ENCODE assay signal across 8 cellular contexts in genomic region chr11:44094260-44094868, GRCh38. TPM values are rescaled to one million over a fixed set of nuclear protein-coding genes. Genes with fewer than 3 reads are reported as not detected.
A peak's percentile ranks its signal among the peaks of the same experiment; 100 is the strongest.
DNase-seq lines count a peak whose midpoint lies in the region; ATAC-seq and TF ChIP-seq lines count a peak whose summit lies in the region.

No MANE protein-coding gene starts in this region.

- H3K36me3 ChIP-seq in WERI-Rb-1, result no peaks in the 10 kb centered on the region

- ATAC-seq in HG02884 (IDR thresholded peaks at IDR 0.05; ENCODE audit: unreplicated experiment) (peak; percentile 36), HG02938 (IDR thresholded peaks at IDR 0.05; ENCODE audit: unreplicated experiment) (no peak)

- H3K9me3 ChIP-seq in WERI-Rb-1 (ENCODE audit: severe bottlenecking), result no peaks in the 10 kb centered on the region

- H3K4me3 Mint-ChIP-seq in MCF 10A (ENCODE audit: unreplicated experiment), result peak overlapping the region; percentile 26

- peak; percentile 38 for DNase-seq in DMS153 (lab: John Stamatoyannopoulos, UW)
- DNase-seq in NCI-H2227 treated with DMSO at 0.1 percent for 48 hours (lab: John Stamatoyannopoulos, UW), result peak; percentile 76
- DNase-seq in WERI-Rb-1, result peak; percentile 81
- peak; percentile 88 for DNase-seq in MCF 10A (ENCODE audit: unreplicated experiment)
- peak; percentile 74 for DNase-seq in iris pigment epithelial cell (ENCODE audit: low read depth)
- peak; percentile 58 to 60 for DNase-seq in stimulated activated CD4-positive, alpha-beta T cell treated with anti-CD3 and anti-CD28 coated beads, Interleukin-1b, Interleukin-23, amount 100 ng/mL, for 1 hour (ENCODE audit: low read depth in 2 of 2)

- H3K9me3 Mint-ChIP-seq in MCF 10A (ENCODE audit: unreplicated experiment), result no peaks in the 10 kb centered on the region

- CTCF ChIA-PET in MCF 10A (lab: Yijun Ruan, JAX), result interaction anchor here (0.6 to 3.4 kb wide), 29 partner anchors 9 to 903 kb away, joined by 3 to 57 read pairs (median 5); partner anchors contain the start of gene ACCS

- POLR2A ChIA-PET in MCF 10A (lab: Yijun Ruan, JAX), result interaction anchor here (0.6 to 2.5 kb wide), 5 partner anchors 10 to 1257 kb away, joined by 3 to 16 read pairs (median 5); partner anchors contain the start of gene ACCS

- H3K4me1 Mint-ChIP-seq in MCF 10A (ENCODE audit: insufficient read depth, unreplicated experiment), result peaks cover 13% of the 10 kb centered on the region

- H3K27me3 Mint-ChIP-seq in MCF 10A (ENCODE audit: insufficient read depth, unreplicated experiment), result peaks cover 1% of the 10 kb centered on the region

- BruUV-seq in MCF 10A (replicated peaks; lab: Mats Ljungman, UMichigan), result no TSS peak

- no peak overlapping the region for H3K27ac Mint-ChIP-seq in MCF 10A (ENCODE audit: low read depth, unreplicated experiment)

- TF ChIP-seq CTCF in WERI-Rb-1 (IDR thresholded peaks at IDR 0.05; ENCODE audit: low read depth, low read length) (peak; percentile 69), MCF 10A (IDR thresholded peaks at IDR 0.05; ENCODE audit: unreplicated experiment) (peak; percentile 81)

- peaks cover 10% of the 10 kb centered on the region for H3K36me3 Mint-ChIP-seq in MCF 10A (ENCODE audit: insufficient read depth, unreplicated experiment)

- no peak overlapping the region for H3K4me3 ChIP-seq in WERI-Rb-1 (ENCODE audit: low read depth, low read length)

- peaks cover 7% of the 10 kb centered on the region for H3K27me3 ChIP-seq in WERI-Rb-1 (ENCODE audit: insufficient read depth, low read depth, severe bottlenecking)

- intact Hi-C loops in MCF 10A (cut with micrococcal nuclease), result loop anchor here (1.0 to 5.0 kb wide), 3 partner anchors 193 to 444 kb away; no protein-coding TSS in a partner anchor

- H3K27ac ChIP-seq in WERI-Rb-1, result no peak overlapping the region

RNA-seq across cellular contexts. Expression of gene EXT2, which starts 1.1 kb away (rescaled TPM):
- total RNA-seq in MCF 10A (2022), result 73.1 and 82.7 TPM in 2 replicates

RNA-seq across cellular contexts. Expression of gene ACCS, which starts 28.3 kb away (rescaled TPM):
- total RNA-seq in MCF 10A (2022), result 7.9 and 12.0 TPM in 2 replicates

RNA-seq across cellular contexts. Expression of gene ACCSL, which starts 46.6 kb away (rescaled TPM):
- not detected in 2 replicates for total RNA-seq in MCF 10A (2022)

Comparison
In these comparisons a context has a peak if more than half of its experiments do, and no peak if none do; other contexts are left out.
1. DNase-seq: peak in every context shown above with its lines; median percentile 88 in MCF 10A; 81 in WERI-Rb-1; 76 in NCI-H2227 treated with DMSO at 0.1 percent for 48 hours; 74 in iris pigment epithelial cell; 59 in stimulated activated CD4-positive, alpha-beta T cell treated with anti-CD3 and anti-CD28 coated beads, Interleukin-1b, Interleukin-23, amount 100 ng/mL, for 1 hour; 38 in DMS153.